Comparison of ENCODE assay signal across 16 cellular contexts in the genomic region with DNA sequence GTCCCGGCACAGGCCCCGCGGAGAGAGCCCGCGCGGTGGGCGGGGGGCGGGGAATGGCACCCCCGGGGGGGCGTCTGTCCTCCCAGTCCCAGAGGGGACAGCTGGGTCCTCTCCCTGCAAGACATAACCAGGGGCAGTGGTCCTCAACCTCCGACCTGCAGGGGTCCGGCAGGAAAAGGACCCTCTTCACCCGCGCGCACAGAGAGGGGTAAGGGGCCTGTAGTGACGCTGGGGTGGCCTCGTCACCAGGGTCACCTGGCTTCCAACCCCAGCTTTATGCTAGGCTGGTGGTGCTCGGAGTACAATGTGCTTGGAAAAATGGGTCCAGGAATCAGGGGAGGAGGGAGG. TPM values are rescaled to one million over a fixed set of nuclear protein-coding genes. Genes with fewer than 3 reads are reported as not detected.
DNase-seq lines count a peak whose midpoint lies in the region; ATAC-seq and TF ChIP-seq lines count a peak whose summit lies in the region.
"Had no signal": no experiment of that assay in that cellular context is flagged by ENCODE, and none has a peak within 500 bp of the region (broad histone marks: within the 10 kb centered on the region; RNA-seq: fewer than 3 reads in every experiment).

No MANE protein-coding gene starts in this region.

- H3K9ac ChIP-seq in mammary epithelial cell (ENCODE audit: insufficient read depth, low read length), result no peak overlapping the region
- H3K9ac ChIP-seq in iPS-15b (ENCODE audit: low read depth, low read length), result no peak overlapping the region
- H3K9ac ChIP-seq in subcutaneous abdominal adipose tissue (ENCODE audit: low read length in 5 of 5), result peak overlapping the region in 2 of 5 donors; percentile 51 to 68

- no TSS peak for BruUV-seq in mammary epithelial cell (replicated peaks; lab: Mats Ljungman, UMichigan)

- intact Hi-C loops in mammary epithelial cell (cut with micrococcal nuclease), result no loop called here

- H3K79me2 ChIP-seq in mammary epithelial cell (ENCODE audit: insufficient read depth, low read length), result no peaks in the 10 kb centered on the region

- H3K4me1 ChIP-seq in mammary epithelial cell (ENCODE audit: insufficient read depth, low read length) (peaks cover 7% of the 10 kb centered on the region), iPS-15b (ENCODE audit: control insufficient read depth, insufficient read depth, low read length) (no peaks in the 10 kb centered on the region), subcutaneous abdominal adipose tissue (ENCODE audit: control insufficient read depth in 5 of 5, insufficient read depth in 5 of 5, low read length in 5 of 5) (peaks cover 0 to 27% (median 19%) of the 10 kb centered on the region in 5 donors)

- H3K4me2 ChIP-seq in mammary epithelial cell (ENCODE audit: insufficient read depth, low read depth, low read length), result peak overlapping the region; percentile 73

- no peak overlapping the region for H3K27ac ChIP-seq in mammary epithelial cell (ENCODE audit: insufficient read depth, low read depth, low read length)
- no peak overlapping the region for H3K27ac ChIP-seq in subcutaneous abdominal adipose tissue (ENCODE audit: low read depth, low read length)
- H3K27ac ChIP-seq: body of pancreas, epithelial cell of prostate, WERI-Rb-1 had no signal

- no peak for ATAC-seq in HG03342 (IDR thresholded peaks at IDR 0.05; ENCODE audit: unreplicated experiment)
- ATAC-seq: naive thymus-derived CD8-positive, alpha-beta T cell had no signal

- no peaks in the 10 kb centered on the region for H4K20me1 ChIP-seq in mammary epithelial cell (ENCODE audit: insufficient read depth, low read length)

- in situ Hi-C loops in mammary epithelial cell (cut with MboI; ENCODE audit: low sequenced_read_pairs in 2 of 2), result loop anchor here (25.0 kb wide), 1 partner anchor 509 kb away; no protein-coding TSS in a partner anchor

- 90% methylated on average over 1 of the region's 18 CpGs for WGBS in mammary epithelial cell (ENCODE audit: low coverage, missing lambda C conversion rate)

- H3K27me3 ChIP-seq in H7 (ENCODE audit: control insufficient read depth, insufficient read depth, low read length), result peaks cover 36% of the 10 kb centered on the region
- H3K27me3 ChIP-seq in mammary epithelial cell (ENCODE audit: insufficient read depth, low read length), result peaks cover 13% of the 10 kb centered on the region
- peaks cover 54% of the 10 kb centered on the region for H3K27me3 ChIP-seq in iPS-15b (ENCODE audit: control insufficient read depth, insufficient read depth, low read length)
- H3K27me3 ChIP-seq in subcutaneous abdominal adipose tissue (ENCODE audit: control insufficient read depth in 5 of 5, insufficient read depth in 4 of 5, low read length in 5 of 5), result peaks cover 12 to 25% (median 19%) of the 10 kb centered on the region in 5 donors

- TF ChIP-seq CTCF in mammary epithelial cell (conservative IDR thresholded peaks at IDR 0.05 in 1 of 2, IDR thresholded peaks at IDR 0.05 in 1 of 2; ENCODE audit: extremely low read depth in 1 of 2, insufficient read depth in 1 of 2, low read depth in 1 of 2, low read length in 2 of 2), result no peak

- DNase-seq in H7 (no peak), mammary epithelial cell (no peak), NCI-H1694 (lab: John Stamatoyannopoulos, UW) (no peak), NCI-H226 (no peak)
- DNase-seq in activated T-cell treated with anti-CD3 and anti-CD28 coated beads, Interleukin-2, amount 50 U/mL, for 1 hour, result no peak
- DNase-seq: activated T-cell treated with anti-CD3 and anti-CD28 coated beads for 4 hours; naive thymus-derived CD8-positive, alpha-beta T cell; NCI-H1417 treated with DMSO at 0.1 percent for 48 hours; NCI-H526 treated with DMSO at 0.1 percent for 48 hours; WERI-Rb-1 had no signal

- dilution Hi-C loops in mammary epithelial cell (cut with HindIII; ENCODE audit: low sequenced_read_pairs), result no loop called here

- H3K4me3 ChIP-seq in H7 (ENCODE audit: insufficient read depth, low read depth, low read length), result peak overlapping the region; percentile 45
- H3K4me3 ChIP-seq in mammary epithelial cell (replicated peaks in 1 of 3; ENCODE audit: insufficient read depth in 1 of 3, low read depth in 2 of 3, low read length in 3 of 3), result no peak overlapping the region
- peak overlapping the region; percentile 61 for H3K4me3 ChIP-seq in iPS-15b (ENCODE audit: low read depth, low read length)
- H3K4me3 ChIP-seq in subcutaneous abdominal adipose tissue (ENCODE audit: low read depth in 1 of 5, low read length in 5 of 5), result peak overlapping the region in 4 of 5 donors; percentile 47 to 52 (median 48)
- H3K4me3 ChIP-seq: body of pancreas had no signal

- no peaks in the 10 kb centered on the region for H3K9me3 ChIP-seq in mammary epithelial cell (replicated peaks; ENCODE audit: insufficient read depth, low read length)
- no peaks in the 10 kb centered on the region for H3K9me3 ChIP-seq in iPS-15b (ENCODE audit: control insufficient read depth, insufficient read depth, low read length)
- peaks cover 0 to 3% (median 0%) of the 10 kb centered on the region in 5 donors for H3K9me3 ChIP-seq in subcutaneous abdominal adipose tissue (ENCODE audit: control insufficient read depth in 5 of 5, low read length in 5 of 5)
- H3K9me3 ChIP-seq: body of pancreas had no signal

- H3K36me3 ChIP-seq in H7 (replicated peaks; ENCODE audit: control insufficient read depth, insufficient read depth, low read length), result no peaks in the 10 kb centered on the region
- H3K36me3 ChIP-seq in mammary epithelial cell (ENCODE audit: insufficient read depth, low read length), result no peaks in the 10 kb centered on the region
- H3K36me3 ChIP-seq in iPS-15b (ENCODE audit: control insufficient read depth, insufficient read depth, low read length), result no peaks in the 10 kb centered on the region
- H3K36me3 ChIP-seq in subcutaneous abdominal adipose tissue (ENCODE audit: control insufficient read depth in 5 of 5, insufficient read depth in 5 of 5, low read length in 5 of 5), result no peaks in the 10 kb centered on the region
- H3K36me3 ChIP-seq: WERI-Rb-1 had no signal

- CTCF ChIA-PET in mammary epithelial cell (lab: Charles Lee; ENCODE audit: low non-redundant PET), result no interaction called here

- H2AFZ ChIP-seq in mammary epithelial cell (ENCODE audit: low read depth, low read length), result peak overlapping the region; percentile 32

RNA-seq across cellular contexts. Expression of a gene that starts 34.2 kb away (rescaled TPM):
- total RNA-seq in H7 (2014; rRNA removed; shearing (Covaris generic)), result 0.33 and 0.87 TPM in 2 replicates
- not detected for total RNA-seq in mammary epithelial cell
- 0.02 TPM for polyA plus RNA-seq in mammary epithelial cell
- polyA minus RNA-seq in mammary epithelial cell, result not detected
- total RNA-seq: body of pancreas; kidney epithelial cell; naive thymus-derived CD8-positive, alpha-beta T cell had no signal
- polyA plus RNA-seq: naive thymus-derived CD8-positive, alpha-beta T cell had no signal

Comparison
In these comparisons a context has a peak if more than half of its experiments do, and no peak if none do; other contexts are left out.
1. H3K4me3 ChIP-seq: peak in H7 (single experiment), iPS-15b (single experiment) and subcutaneous abdominal adipose tissue (4 of 5); none in mammary epithelial cell (0 of 3).